In genomic region chrX:130173190-130173895, GRCh38 we compare ENCODE assay signal across 8 cellular contexts. TPM values are rescaled to one million over a fixed set of nuclear protein-coding genes. Genes with fewer than 3 reads are reported as not detected.
DNase-seq lines count a peak whose midpoint lies in the region; ATAC-seq, FAIRE-seq and TF ChIP-seq lines count a peak whose summit lies in the region.

No MANE protein-coding gene starts in this region.

- peak; percentile 72 for FAIRE-seq in GM12878 (lab: Jason Lieb, UNC)

- H2AFZ ChIP-seq in OCI-LY7 (ENCODE audit: low read length) (peak overlapping the region; percentile 89), GM12878 (ENCODE audit: control insufficient read depth, low read depth, low read length) (peak overlapping the region; percentile 33)

- TF ChIP-seq POLR2A in GM12878 (IDR thresholded peaks at IDR 0.05; ENCODE audit: low read depth, low read length) (peak; percentile 71), right lobe of liver (IDR thresholded peaks at IDR 0.05) (no peak)

- H4K20me1 ChIP-seq in OCI-LY7 (ENCODE audit: insufficient read depth, low read length), result no peaks in the 10 kb centered on the region
- no peaks in the 10 kb centered on the region for H4K20me1 ChIP-seq in GM12878 (ENCODE audit: control insufficient read depth, insufficient read depth)

- DNase-seq in GM12865 (ENCODE audit: low read depth) (peak; percentile 80), OCI-LY7 (ENCODE audit: low spot score) (peak; percentile 40), GM12878 (ENCODE audit: low read depth, low spot score) (peak; percentile 56), right lobe of liver (no peak), NCI-H1694 (lab: John Stamatoyannopoulos, UW) (no peak), NCI-H82 (lab: John Stamatoyannopoulos, UW) (no peak)

- no peak for TF ChIP-seq CTCF in GM12865 (IDR thresholded peaks at IDR 0.05; ENCODE audit: insufficient read depth, low read depth, low read length, missing control alignments)
- no peak for TF ChIP-seq CTCF in HEK293 (tag by site-specific recombination; IDR thresholded peaks at IDR 0.05)
- no peak for TF ChIP-seq CTCF in OCI-LY7 (conservative IDR thresholded peaks at IDR 0.05; ENCODE audit: low read length)
- no peak for TF ChIP-seq CTCF in GM12878 (IDR thresholded peaks at IDR 0.05 in 2 of 3, conservative IDR thresholded peaks at IDR 0.05 in 1 of 3; ENCODE audit: control insufficient read depth in 2 of 3, extremely low read depth in 1 of 3, insufficient read depth in 1 of 3, low read depth in 3 of 3, low read length in 3 of 3)
- TF ChIP-seq CTCF in right lobe of liver (IDR thresholded peaks at IDR 0.05), result no peak

- SMC1A ChIA-PET in GM12878 (lab: Charles Lee; ENCODE audit: uncharacterized antibody, unreplicated experiment), result interaction anchor here (0.6 to 2.1 kb wide), 6 partner anchors 12 to 288 kb away, joined by 3 to 10 read pairs (median 6); no protein-coding TSS in a partner anchor

- peak overlapping the region; percentile 68 for H3K4me3 ChIP-seq in GM12865 (ENCODE audit: low read depth, low read length)
- no peak overlapping the region for H3K4me3 ChIP-seq in HEK293 (ENCODE audit: low read depth, low read length)
- H3K4me3 ChIP-seq in OCI-LY7 (ENCODE audit: low read depth, low read length, poor library complexity, severe bottlenecking), result peak overlapping the region; percentile 10
- H3K4me3 ChIP-seq in GM12878, result peak overlapping the region; percentile 80
- no peak overlapping the region for H3K4me3 ChIP-seq in right lobe of liver

- RAD21 ChIA-PET in GM12878 (lab: Charles Lee; ENCODE audit: unreplicated experiment), result interaction anchor here (0.8 to 3.1 kb wide), 7 partner anchors 14 to 243 kb away, joined by 3 to 13 read pairs (median 4); no protein-coding TSS in a partner anchor

- H3K9ac ChIP-seq in GM12878 (ENCODE audit: control insufficient read depth, insufficient read depth, low read length), result peak overlapping the region; percentile 75

- in situ Hi-C loops in GM12878 (cut with MboI), result loop anchor here (10.0 kb wide), 1 partner anchor 89 kb away; no protein-coding TSS in a partner anchor

- H3K36me3 ChIP-seq in HEK293 (ENCODE audit: control insufficient read depth in 2 of 2, insufficient read depth in 1 of 2, low read length in 2 of 2), result no peaks in the 10 kb centered on the region
- H3K36me3 ChIP-seq in OCI-LY7 (ENCODE audit: insufficient read depth, low read length), result no peaks in the 10 kb centered on the region
- H3K36me3 ChIP-seq in GM12878 (ENCODE audit: control insufficient read depth in 2 of 2, insufficient read depth in 2 of 2, low read length in 1 of 2), result no peaks in the 10 kb centered on the region
- H3K36me3 ChIP-seq in right lobe of liver, result no peaks in the 10 kb centered on the region

- H3K27me3 ChIP-seq in GM12878 (replicated peaks in 1 of 2; ENCODE audit: control insufficient read depth in 2 of 2, insufficient read depth in 2 of 2, low read length in 1 of 2) (no peaks in the 10 kb centered on the region), right lobe of liver (no peaks in the 10 kb centered on the region)

- CTCF ChIA-PET in HEK293 (lab: Yijun Ruan, JAX) (interaction anchor here (0.5 to 1.0 kb wide), 5 partner anchors 16 to 822 kb away, joined by 3 read pairs; no protein-coding TSS in a partner anchor), OCI-LY7 (lab: Charles Lee; ENCODE audit: unreplicated experiment) (interaction anchor here (0.8 kb wide), 1 partner anchor 15 kb away, joined by 3 read pairs; no protein-coding TSS in a partner anchor), GM12878 (lab: Yijun Ruan, JAX) (interaction anchor here (1.4 to 5.7 kb wide), 5 partner anchors 13 to 95 kb away, joined by 5 to 30 read pairs (median 7); no protein-coding TSS in a partner anchor)

- no peak for TF ChIP-seq RAD21 in GM12878 (IDR thresholded peaks at IDR 0.05; ENCODE audit: insufficient read depth, low read depth, low read length)

- 13% methylated on average over 7 of the region's 7 CpGs for WGBS in GM12878 (ENCODE audit: insufficient coverage, insufficient replicate concordance, low lambda C conversion rate, missing lambda C conversion rate)
- WGBS in right lobe of liver (ENCODE audit: insufficient coverage, low coverage, low lambda C conversion rate, missing lambda C conversion rate), result 23% methylated on average over 7 of the region's 7 CpGs

- POLR2A ChIA-PET in HEK293 (lab: Yijun Ruan, JAX), result interaction anchor here (1.5 kb wide), 1 partner anchor 8 kb away, joined by 10 read pairs; the partner anchor contains the start of gene AIFM1
- POLR2A ChIA-PET in OCI-LY7 (lab: Charles Lee), result interaction anchor here (0.6 to 1.5 kb wide), 5 partner anchors 8 to 306 kb away, joined by 3 to 5 read pairs (median 4); partner anchors contain the start of gene AIFM1
- POLR2A ChIA-PET in GM12878 (lab: Charles Lee), result interaction anchor here (0.6 to 2.0 kb wide), 9 partner anchors 8 to 392 kb away, joined by 3 to 18 read pairs (median 4); partner anchors contain the start of gene AIFM1

- H3K9me3 ChIP-seq in HEK293 (ENCODE audit: control insufficient read depth, insufficient read depth, low read depth, low read length) (no peaks in the 10 kb centered on the region), OCI-LY7 (ENCODE audit: low read length) (no peaks in the 10 kb centered on the region), GM12878 (replicated peaks; ENCODE audit: control insufficient read depth, insufficient read depth, low read length) (no peaks in the 10 kb centered on the region), right lobe of liver (no peaks in the 10 kb centered on the region)

- BruUV-seq in OCI-LY7 (replicated peaks; lab: Mats Ljungman, UMichigan) (no TSS peak), GM12878 (replicated peaks; lab: Mats Ljungman, UMichigan) (TSS peak; percentile 58)

- H3K9me2 ChIP-seq in OCI-LY7 (ENCODE audit: insufficient read depth, low read length), result no peaks in the 10 kb centered on the region

- intact Hi-C loops in OCI-LY7 (cut with micrococcal nuclease; ENCODE audit: unreplicated experiment), result loop anchor here (10.0 kb wide), 1 partner anchor 389 kb away; no protein-coding TSS in a partner anchor
- intact Hi-C loops in GM12878 (cut with micrococcal nuclease; ENCODE audit: unreplicated experiment), result loop anchor here (5.0 to 10.0 kb wide), 4 partner anchors 51 to 399 kb away; partner anchors contain the start of gene SASH3
- intact Hi-C loops in right lobe of liver (cut with DNase I), result no loop called here

- TF ChIP-seq EP300 in GM12878 (IDR thresholded peaks at IDR 0.05; ENCODE audit: borderline replicate concordance in 1 of 2, control insufficient read depth in 1 of 2, low read depth in 2 of 2, low read length in 2 of 2), result no peak

- H3K27ac ChIP-seq in HEK293 (ENCODE audit: extremely low read depth, low read depth, low read length), result no peak overlapping the region
- H3K27ac ChIP-seq in OCI-LY7 (ENCODE audit: low read depth, low read length, poor library complexity, severe bottlenecking), result peak overlapping the region; percentile 48
- H3K27ac ChIP-seq in GM12878 (ENCODE audit: control insufficient read depth, insufficient read depth), result peak overlapping the region; percentile 84
- H3K27ac ChIP-seq in right lobe of liver, result peak overlapping the region; percentile 26 to 61 (median 40)
- H3K27ac ChIP-seq in temporal lobe (ENCODE audit: low read depth, low read length), result peak overlapping the region; percentile 93

- H3K79me2 ChIP-seq in OCI-LY7 (ENCODE audit: insufficient read depth, low read depth, low read length) (no peaks in the 10 kb centered on the region), GM12878 (ENCODE audit: control insufficient read depth, insufficient read depth, low read length) (peaks cover 54% of the 10 kb centered on the region)

- peaks cover 14% of the 10 kb centered on the region for H3K4me1 ChIP-seq in HEK293 (ENCODE audit: control insufficient read depth, insufficient read depth, low read length)
- H3K4me1 ChIP-seq in OCI-LY7 (ENCODE audit: insufficient read depth, low read length, poor library complexity, severe bottlenecking), result peaks cover 71% of the 10 kb centered on the region
- H3K4me1 ChIP-seq in GM12878 (ENCODE audit: control insufficient read depth, insufficient read depth, low read length), result peaks cover 17% of the 10 kb centered on the region
- H3K4me1 ChIP-seq in right lobe of liver, result no peaks in the 10 kb centered on the region

- ATAC-seq in GM12878 (peak; percentile 54), right lobe of liver (peak; percentile 49 to 61 (median 52))

- H3K4me2 ChIP-seq in OCI-LY7 (ENCODE audit: low read length), result peak overlapping the region; percentile 74
- H3K4me2 ChIP-seq in GM12878 (ENCODE audit: control insufficient read depth, insufficient read depth), result peak overlapping the region; percentile 78

RNA-seq across cellular contexts. Expression of gene RAB33A, which starts 1.6 kb away (rescaled TPM):
- total RNA-seq in OCI-LY7 (2014; rRNA removed; shearing (Covaris generic)), result 0.28 and 0.92 TPM in 2 replicates
- 0.68 and 2.1 TPM in 2 replicates for total RNA-seq in OCI-LY7 (2022)
- total RNA-seq in GM12878 (2013; cell fraction: nucleolus; rRNA removed), result 7.0 and 7.1 TPM in 2 replicates
- total RNA-seq in GM12878 (2014; rRNA removed), result 37.1 and 39.7 TPM in 2 replicates
- total RNA-seq in GM12878 (2014; rRNA removed; fragmentation: Illumina TruSeq; extraction: Trizol), result 19.1 and 19.8 TPM in 2 replicates
- 21.8 and 24.4 TPM in 2 replicates for total RNA-seq in GM12878 (2021)
- polyA plus RNA-seq in GM12878 (2011; ENCODE audit: low read depth), result 14.7 TPM
- 48.6 and 67.3 TPM in 2 replicates for polyA plus RNA-seq in GM12878 (2011; rRNA removed)
- 66.1 and 82.2 TPM in 2 replicates for polyA plus RNA-seq in GM12878 (2011; cell fraction: cytosol; rRNA removed)
- 30.0 and 48.6 TPM in 2 replicates for polyA plus RNA-seq in GM12878 (2011; cell fraction: nucleus; rRNA removed)
- 22.3 and 27.9 TPM in 2 replicates for polyA plus RNA-seq in GM12878 (2012)
- 30.5 and 38.5 TPM in 2 replicates for polyA plus RNA-seq in GM12878 (2014; fragmentation: Illumina TruSeq; extraction: Trizol)
- 10 to 100 TPM in 1 of 2 experiments, 1 to 10 TPM in 1; 6.3 to 14.7 TPM for polyA plus RNA-seq in GM12878 (2014; fragmentation: Nextera tagmentation; extraction: Ambion mirVana)
- polyA plus RNA-seq in GM12878 (2014; rRNA removed), result 38.5 and 40.5 TPM in 2 replicates
- polyA plus RNA-seq in GM12878 (2016; fragmentation: Nextera tagmentation; extraction: Ambion mirVana), result 10 to 100 TPM; 36.2 to 37.3 TPM
- 69.5 and 71.9 TPM in 2 replicates for polyA minus RNA-seq in GM12878 (2011; rRNA and poly(A)+ RNA removed)
- polyA minus RNA-seq in GM12878 (2011; cell fraction: cytosol; rRNA and poly(A)+ RNA removed), result 14.0 and 14.5 TPM in 2 replicates
- 11.6 and 17.7 TPM in 2 replicates for polyA minus RNA-seq in GM12878 (2011; cell fraction: nucleus; rRNA and poly(A)+ RNA removed)
- total RNA-seq in right lobe of liver, result under 1 TPM in 5 of 6 experiments, not detected in 1; 0.20 to 0.81 (median 0.55) TPM
- 24.1 TPM for total RNA-seq in temporal lobe

RNA-seq across cellular contexts. Expression of gene AIFM1, which starts 7.7 kb away (rescaled TPM):
- 23.1 and 28.8 TPM in 2 replicates for total RNA-seq in OCI-LY7 (2014; rRNA removed; shearing (Covaris generic))
- total RNA-seq in OCI-LY7 (2022) (39.4 and 45.7 TPM in 2 replicates), GM12878 (2014; rRNA removed) (47.3 and 50.5 TPM in 2 replicates), GM12878 (2014; rRNA removed; fragmentation: Illumina TruSeq; extraction: Trizol) (87.0 and 92.5 TPM in 2 replicates), GM12878 (2021) (77.5 and 80.9 TPM in 2 replicates), right lobe of liver (10 to 100 TPM; 63.4 to 90.0 (median 76.7) TPM), temporal lobe (7.9 TPM)
- 11.4 and 12.3 TPM in 2 replicates for total RNA-seq in GM12878 (2013; cell fraction: nucleolus; rRNA removed)
- polyA plus RNA-seq in GM12878 (2011; ENCODE audit: low read depth), result 35.4 TPM
- polyA plus RNA-seq in GM12878 (2011; rRNA removed) (76.2 and 86.8 TPM in 2 replicates), GM12878 (2014; fragmentation: Illumina TruSeq; extraction: Trizol) (99.1 and 116 TPM in 2 replicates), GM12878 (2014; fragmentation: Nextera tagmentation; extraction: Ambion mirVana) (10 to 100 TPM; 44.2 to 78.0 TPM), GM12878 (2014; rRNA removed) (72.4 and 82.0 TPM in 2 replicates), GM12878 (2016; fragmentation: Nextera tagmentation; extraction: Ambion mirVana) (100 to 1,000 TPM; 121 TPM)
- polyA plus RNA-seq in GM12878 (2011; cell fraction: cytosol; rRNA removed), result 51.8 and 55.7 TPM in 2 replicates
- polyA plus RNA-seq in GM12878 (2011; cell fraction: nucleus; rRNA removed), result 66.0 and 72.4 TPM in 2 replicates
- 34.0 and 38.0 TPM in 2 replicates for polyA plus RNA-seq in GM12878 (2012)
- polyA minus RNA-seq in GM12878 (2011; rRNA and poly(A)+ RNA removed), result 45.5 and 46.7 TPM in 2 replicates
- 20.0 and 21.1 TPM in 2 replicates for polyA minus RNA-seq in GM12878 (2011; cell fraction: cytosol; rRNA and poly(A)+ RNA removed)
- polyA minus RNA-seq in GM12878 (2011; cell fraction: nucleus; rRNA and poly(A)+ RNA removed), result 9.8 and 12.2 TPM in 2 replicates

Comparison
In these comparisons a context has a peak if more than half of its experiments do, and no peak if none do; other contexts are left out.
1. DNase-seq: peak in GM12865 (single experiment), OCI-LY7 (single experiment) and GM12878 (single experiment); none in right lobe of liver (0 of 3), NCI-H1694 (single experiment) and NCI-H82 (single experiment).
2. H3K4me3 ChIP-seq: peak in GM12865 (single experiment), OCI-LY7 (single experiment) and GM12878 (single experiment); none in HEK293 (single experiment) and right lobe of liver (0 of 3).
3. intact Hi-C loops: an anchor here in OCI-LY7 (10.0 kb wide) and GM12878 (5.0 to 10.0 kb wide); none called in right lobe of liver.